Comparison of ENCODE assay signal across 30 cellular contexts in the genomic region with DNA sequence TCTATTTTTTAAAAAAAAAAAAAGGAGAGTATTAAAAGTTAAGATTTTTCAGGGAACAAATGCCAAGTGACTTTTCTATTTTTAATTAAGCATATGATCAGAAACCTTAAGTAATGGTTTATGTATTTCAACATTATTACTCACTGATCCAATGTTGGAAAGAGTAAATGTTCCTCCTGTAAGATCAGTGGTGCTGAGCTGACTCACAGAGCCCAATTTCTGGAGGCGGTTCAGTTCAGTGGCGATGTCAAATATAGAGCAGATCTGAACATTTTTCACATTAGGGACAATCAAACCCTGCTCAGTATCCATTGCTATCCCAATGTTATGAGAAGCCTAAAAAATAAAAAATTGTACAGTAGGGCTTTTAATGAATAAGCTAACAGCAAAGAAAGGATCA. TPM values are rescaled to one million over a fixed set of nuclear protein-coding genes. Genes with fewer than 3 reads are reported as not detected.
DNase-seq lines count a peak whose midpoint lies in the region; ATAC-seq and TF ChIP-seq lines count a peak whose summit lies in the region.
"Had no signal": no experiment of that assay in that cellular context is flagged by ENCODE, and none has a peak within 500 bp of the region (broad histone marks: within the 10 kb centered on the region; RNA-seq: fewer than 3 reads in every experiment).

No MANE protein-coding gene starts in this region.

- no peak for TF ChIP-seq POLR2A in IMR-90 (IDR thresholded peaks at IDR 0.05; ENCODE audit: low read depth, low read length)

- no peak overlapping the region for H3K14ac ChIP-seq in IMR-90 (replicated peaks; ENCODE audit: low read depth, low read length)

- no peak for ATAC-seq in IMR-90 (ENCODE audit: low read depth)
- ATAC-seq: A549; CD8-positive, alpha-beta T cell had no signal

- no peak overlapping the region for H3K18ac ChIP-seq in IMR-90 (ENCODE audit: low read depth, low read length)

- no peak overlapping the region for H3K56ac ChIP-seq in IMR-90 (ENCODE audit: extremely low read depth, insufficient read depth, low read length)

- CTCF ChIA-PET in IMR-90 (lab: Yijun Ruan, JAX) = no interaction called here

- POLR2A ChIA-PET in IMR-90 (lab: Charles Lee; ENCODE audit: unreplicated experiment) = no interaction called here

- no peaks in the 10 kb centered on the region for H4K20me1 ChIP-seq in IMR-90 (ENCODE audit: insufficient read depth, low read length)
- H4K20me1 ChIP-seq: BLaER1; BLaER1 treated with 17β-estradiol and CSF1 and Interleukin-3, amounts not matched to agents 10 nM and 100 nM had no signal

- WGBS in IMR-90 (ENCODE audit: extremely low coverage in 2 of 2, insufficient read length in 1 of 2), 2 experiments = no CpG with 5 or more reads among the region's 2 CpGs

- H2AFZ ChIP-seq in IMR-90 (replicated peaks; ENCODE audit: low read length, poor library complexity) = no peak overlapping the region

- H3K4ac ChIP-seq in IMR-90 (ENCODE audit: low read depth, low read length) = no peak overlapping the region

- no peaks in the 10 kb centered on the region for H3K27me3 ChIP-seq in IMR-90 (ENCODE audit: control insufficient read depth, insufficient read depth, low read length)
- H3K27me3 ChIP-seq: BE2C; BLaER1; BLaER1 treated with 17β-estradiol and CSF1 and Interleukin-3, amounts not matched to agents 10 nM and 100 nM had no signal

- no peaks in the 10 kb centered on the region for H3K9me1 ChIP-seq in IMR-90 (ENCODE audit: insufficient read depth, low read length)

- peaks cover 7% of the 10 kb centered on the region for H3K36me3 ChIP-seq in IMR-90 (ENCODE audit: control insufficient read depth, insufficient read depth, low read length)

- no peak overlapping the region for H3K9ac ChIP-seq in IMR-90 (ENCODE audit: low read depth, low read length)
- H3K9ac ChIP-seq: BLaER1; BLaER1 treated with 17β-estradiol and CSF1 and Interleukin-3, amounts not matched to agents 10 nM and 100 nM had no signal

- H3K4me1 ChIP-seq in IMR-90 (ENCODE audit: control insufficient read depth, insufficient read depth, low read length) = no peaks in the 10 kb centered on the region
- H3K4me1 ChIP-seq: A549; BE2C; BLaER1; BLaER1 treated with 17β-estradiol and CSF1 and Interleukin-3, amounts not matched to agents 10 nM and 100 nM; Caco-2 had no signal

- DNase-seq in IMR-90 (peak; percentile 45), fibroblast of mammary gland (ENCODE audit: low read depth) (peak; percentile 71), NOMO-1 (lab: John Stamatoyannopoulos, UW; ENCODE audit: unreplicated experiment in 2 of 2) (no peak), mesenteric fat pad (ENCODE audit: low spot score) (no peak)
- DNase-seq: 8988T; ACHN; AML-193; BE2C; C1 segment of cervical spinal cord; Caco-2; Calu3; CD4-positive, alpha-beta memory T cell; CD4-positive, alpha-beta T cell; CD4-positive, CD25-positive, alpha-beta regulatory T cell; CD8-positive, alpha-beta memory T cell; CD8-positive, alpha-beta T cell; COR-L47; DMS 273 treated with DMSO at 0.1 percent for 48 hours; DMS153; DMS53; DMS79; DMS79 treated with DMSO at 0.1 percent for 48 hours; DND-41; EL had no signal

- intact Hi-C loops in IMR-90 (cut with micrococcal nuclease) = no loop called here

- H3K27ac ChIP-seq in IMR-90 (ENCODE audit: insufficient read depth, low read length) = no peak overlapping the region
- H3K27ac ChIP-seq: 22Rv1; A549; BLaER1; BLaER1 treated with 17β-estradiol and CSF1 and Interleukin-3, amounts not matched to agents 10 nM and 100 nM; C4-2B had no signal

- H2BK20ac ChIP-seq in IMR-90 (ENCODE audit: low read depth, low read length) = no peak overlapping the region

- dilution Hi-C loops in IMR-90 (cut with HindIII; ENCODE audit: low sequenced_read_pairs, unreplicated experiment) = no loop called here

- in situ Hi-C loops in IMR-90 (cut with MboI; ENCODE audit: low sequenced_read_pairs) = no loop called here

- H3K23ac ChIP-seq in IMR-90 (ENCODE audit: low read depth, low read length) = no peak overlapping the region

- no peaks in the 10 kb centered on the region for H3K9me3 ChIP-seq in IMR-90 (ENCODE audit: control insufficient read depth, insufficient read depth, low read length)
- H3K9me3 ChIP-seq: BE2C, Caco-2 had no signal

- H4K91ac ChIP-seq in IMR-90 (ENCODE audit: insufficient read depth, low read depth, low read length) = no peak overlapping the region

- TF ChIP-seq CTCF in IMR-90 (conservative IDR thresholded peaks at IDR 0.05; ENCODE audit: low read depth, low read length) (no peak), fibroblast of mammary gland (conservative IDR thresholded peaks at IDR 0.05; ENCODE audit: control insufficient read depth, insufficient read depth, low read depth, low read length) (no peak)

- no peak overlapping the region for H2BK15ac ChIP-seq in IMR-90 (ENCODE audit: low read depth, low read length)

- H3K4me2 ChIP-seq in IMR-90 (ENCODE audit: low read depth, low read length) = no peak overlapping the region
- H3K4me2 ChIP-seq: A549; BLaER1; BLaER1 treated with 17β-estradiol and CSF1 and Interleukin-3, amounts not matched to agents 10 nM and 100 nM had no signal

- no peak overlapping the region for H2BK5ac ChIP-seq in IMR-90 (ENCODE audit: low read depth, low read length, poor library complexity, severe bottlenecking)

- no TSS peak for BruUV-seq in IMR-90 (replicated peaks; lab: Mats Ljungman, UMichigan)

- TF ChIP-seq RAD21 in IMR-90 (IDR thresholded peaks at IDR 0.05; ENCODE audit: low read length) = no peak

- H2BK120ac ChIP-seq in IMR-90 (ENCODE audit: low read depth, low read length) = no peak overlapping the region

- H2AK9ac ChIP-seq in IMR-90 (replicated peaks; ENCODE audit: low read depth, low read length, poor library complexity) = no peak overlapping the region

- no peak overlapping the region for H4K5ac ChIP-seq in IMR-90 (ENCODE audit: low read depth, low read length)

- H3K4me3 ChIP-seq in IMR-90 (ENCODE audit: insufficient read depth, low read depth, low read length) (no peak overlapping the region), fibroblast of mammary gland (ENCODE audit: control insufficient read depth, low read depth, low read length) (no peak overlapping the region)
- H3K4me3 ChIP-seq: A549; BLaER1; BLaER1 treated with 17β-estradiol and CSF1 and Interleukin-3, amounts not matched to agents 10 nM and 100 nM had no signal

- no peak overlapping the region for H2AK5ac ChIP-seq in IMR-90 (ENCODE audit: low read depth, low read length)

- no peak overlapping the region for H4K8ac ChIP-seq in IMR-90 (ENCODE audit: low read depth in 2 of 2, low read length in 2 of 2)

- no peaks in the 10 kb centered on the region for H3K79me1 ChIP-seq in IMR-90 (ENCODE audit: low read depth in 1 of 2, low read length in 2 of 2)

TF ChIP-seq in IMR-90, 13 proteins besides CTCF, POLR2A, EP300 and RAD21:
- TF ChIP-seq MXI1 (IDR thresholded peaks at IDR 0.05; ENCODE audit: borderline replicate concordance, low read depth, low read length) (no peak), NFE2L2 (IDR thresholded peaks at IDR 0.05; ENCODE audit: low read depth, low read length) (no peak), CHD1 (IDR thresholded peaks at IDR 0.05; ENCODE audit: low read depth, low read length) (no peak), MAZ (IDR thresholded peaks at IDR 0.05; ENCODE audit: borderline replicate concordance, low read depth, low read length) (no peak), CEBPB (IDR thresholded peaks at IDR 0.05; ENCODE audit: low read depth, low read length) (no peak), ELK1 (IDR thresholded peaks at IDR 0.05; ENCODE audit: borderline replicate concordance, low read depth, low read length) (no peak)

RNA-seq across cellular contexts. Expression of gene LRRC39, which starts 28.2 kb away (rescaled TPM):
- total RNA-seq in IMR-90 (2012; rRNA removed) = 0.36 and 0.56 TPM in 2 replicates
- polyA plus RNA-seq in IMR-90 (2012; rRNA removed) = 0.16 and 0.48 TPM in 2 replicates
- not detected in 2 replicates for polyA plus RNA-seq in IMR-90 (2012; cell fraction: cytosol; rRNA removed)
- polyA plus RNA-seq in IMR-90 (2012; cell fraction: nucleus; rRNA removed; ENCODE audit: low replicate concordance) = 0.34 and 4.7 TPM in 2 replicates
- total RNA-seq in mesenteric fat pad = 1.0 TPM
- total RNA-seq: A172, Caco-2 had no signal
- polyA plus RNA-seq: CD4-positive, CD25-positive, alpha-beta regulatory T cell; CD8-positive, alpha-beta memory T cell had no signal

RNA-seq across cellular contexts. Expression of gene DBT, which starts 43.3 kb away (rescaled TPM):
- 3.8 and 7.5 TPM in 2 replicates for total RNA-seq in IMR-90 (2012; rRNA removed)
- polyA plus RNA-seq in IMR-90 (2012; rRNA removed) = 2.4 and 3.4 TPM in 2 replicates
- polyA plus RNA-seq in IMR-90 (2012; cell fraction: cytosol; rRNA removed) = 0.44 and 0.51 TPM in 2 replicates
- 0.38 and 3.1 TPM in 2 replicates for polyA plus RNA-seq in IMR-90 (2012; cell fraction: nucleus; rRNA removed; ENCODE audit: low replicate concordance)
- 9.3 TPM for total RNA-seq in mesenteric fat pad

RNA-seq across cellular contexts. Expression of gene RTCA, which starts 59.7 kb away (rescaled TPM):
- 29.6 and 45.3 TPM in 2 replicates for total RNA-seq in IMR-90 (2012; rRNA removed)
- polyA plus RNA-seq in IMR-90 (2012; rRNA removed) = 26.0 and 26.9 TPM in 2 replicates
- 10.5 and 15.2 TPM in 2 replicates for polyA plus RNA-seq in IMR-90 (2012; cell fraction: cytosol; rRNA removed)
- polyA plus RNA-seq in IMR-90 (2012; cell fraction: nucleus; rRNA removed; ENCODE audit: low replicate concordance) = 10.7 and 23.7 TPM in 2 replicates
- 28.7 TPM for total RNA-seq in mesenteric fat pad

Comparison
In these comparisons a context has a peak if more than half of its experiments do, and no peak if none do; other contexts are left out.
1. DNase-seq: peak in IMR-90 (single experiment) and fibroblast of mammary gland (single experiment); none in NOMO-1 (0 of 2) and mesenteric fat pad (single experiment).